23 cellular contexts compared by ENCODE assay signal in the genomic region with DNA sequence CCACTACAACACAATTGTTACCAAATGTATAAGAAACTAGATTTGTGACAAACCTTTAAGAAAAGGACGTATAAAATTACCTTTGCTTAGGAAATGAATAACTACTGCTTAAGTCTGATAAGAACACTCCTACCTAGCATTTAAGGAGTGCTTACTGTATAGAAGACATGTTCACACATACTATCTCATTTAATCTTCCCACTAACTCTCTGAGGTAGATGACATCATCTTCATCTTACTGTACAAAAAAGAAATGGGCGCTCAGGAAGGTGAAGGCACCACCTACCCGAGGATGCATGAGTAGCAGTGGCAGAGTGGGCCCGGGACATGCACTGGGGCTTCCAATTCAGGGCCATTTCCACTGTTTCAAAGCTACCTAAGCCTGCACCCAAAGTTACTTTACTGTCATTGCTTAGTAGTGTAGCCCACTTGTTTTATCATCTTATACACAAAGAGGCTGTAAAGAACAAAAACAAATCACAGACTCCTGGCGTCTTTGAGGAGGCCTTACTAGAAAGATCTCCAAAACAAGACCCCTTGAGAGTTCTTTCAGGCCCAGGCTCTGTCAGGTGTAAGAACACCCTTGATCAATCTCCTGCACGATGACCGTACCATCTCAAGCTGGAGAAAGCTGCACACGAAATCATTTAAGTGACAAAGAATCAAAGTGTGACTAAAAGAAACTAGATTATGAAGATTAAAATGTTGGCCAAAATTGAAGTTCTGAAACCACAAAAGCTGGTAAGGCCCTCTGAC.
DNase-seq lines count a peak whose midpoint lies in the region; ATAC-seq, FAIRE-seq and TF ChIP-seq lines count a peak whose summit lies in the region.
"Had no signal": no experiment of that assay in that cellular context is flagged by ENCODE, and none has a peak within 500 bp of the region (broad histone marks: within the 10 kb centered on the region; RNA-seq: fewer than 3 reads in every experiment).

No MANE protein-coding gene starts in this region.

- TF ChIP-seq POLR2A in HepG2 (IDR thresholded peaks at IDR 0.05; ENCODE audit: insufficient read depth in 1 of 2, low read depth in 2 of 2, low read length in 2 of 2) = no peak
- no peak for TF ChIP-seq POLR2A in right lobe of liver (IDR thresholded peaks at IDR 0.05)

- H3K4me1 ChIP-seq in HepG2 (ENCODE audit: insufficient read depth, low read length) = no peaks in the 10 kb centered on the region
- H3K4me1 ChIP-seq in right lobe of liver = peaks cover 0 to 24% (median 11%) of the 10 kb centered on the region in 4 donors
- H3K4me1 ChIP-seq: Caco-2, Peyer's patch had no signal

- no peak overlapping the region for H2AFZ ChIP-seq in HepG2 (ENCODE audit: low read length)

- in situ Hi-C loops in HepG2 (cut with HindIII; ENCODE audit: extremely low pct_ligation_motif_present, low pct_unique_long_range_greater_than_20kb) = no loop called here

- H3K9me3 ChIP-seq in HepG2 (ENCODE audit: low read length) (no peaks in the 10 kb centered on the region), right lobe of liver (no peaks in the 10 kb centered on the region)
- H3K9me3 ChIP-seq: Caco-2, MG63, Peyer's patch had no signal

- no peak overlapping the region for H3K4me2 ChIP-seq in HepG2 (ENCODE audit: low read depth, low read length)

- H4K20me1 ChIP-seq in HepG2 (ENCODE audit: insufficient read depth, low read length) = no peaks in the 10 kb centered on the region

- ATAC-seq in HepG2 = no peak
- ATAC-seq in right lobe of liver = no peak
- peak; percentile 51 to 52 for ATAC-seq in activated T-cell treated with anti-CD3 and anti-CD28 coated beads, Interleukin-2, amount 50 U/mL, for 72 hours (replicated peaks in 1 of 2)

- CTCF ChIA-PET in HepG2 (lab: Yijun Ruan, JAX; ENCODE audit: low intra/inter-chr PET ratio, low total read pairs) = no interaction called here

- BruUV-seq in HepG2 (replicated peaks; lab: Mats Ljungman, UMichigan) = no TSS peak

- H3K4me3 Mint-ChIP-seq in activated CD4-positive, alpha-beta T cell treated with anti-CD3 and anti-CD28 coated beads, Interleukin-2, amount 10 ng/mL, durations not matched to agents 24 days and 14 days = peak overlapping the region; percentile 4
- peak overlapping the region; percentile 42 to 88 for H3K4me3 Mint-ChIP-seq in activated T-cell treated with anti-CD3 and anti-CD28 coated beads, Interleukin-2, amount 50 U/mL, for 72 hours
- H3K4me3 Mint-ChIP-seq: CD4-positive, alpha-beta T cell; H9; IgD-negative memory B cell had no signal

- 92% methylated on average over 8 of the region's 8 CpGs for WGBS in HepG2 (ENCODE audit: low lambda C conversion rate)
- 88% methylated on average over 8 of the region's 8 CpGs for WGBS in right lobe of liver (ENCODE audit: insufficient coverage, low coverage, low lambda C conversion rate, missing lambda C conversion rate)

- FAIRE-seq in HepG2 (lab: Jason Lieb, UNC) = no peak
- FAIRE-seq: A204.1, G401.6 had no signal

- H3K9me3 Mint-ChIP-seq in activated CD4-positive, alpha-beta T cell treated with anti-CD3 and anti-CD28 coated beads, Interleukin-2, amount 10 ng/mL, durations not matched to agents 24 days and 14 days = peaks cover 7% of the 10 kb centered on the region
- no peaks in the 10 kb centered on the region for H3K9me3 Mint-ChIP-seq in activated T-cell treated with anti-CD3 and anti-CD28 coated beads, Interleukin-2, amount 50 U/mL, for 72 hours
- H3K9me3 Mint-ChIP-seq: CD4-positive, alpha-beta T cell; H9; IgD-negative memory B cell had no signal

- no peaks in the 10 kb centered on the region for H3K27me3 ChIP-seq in HepG2 (ENCODE audit: control insufficient read depth in 1 of 2, insufficient read depth in 2 of 2, low read length in 2 of 2)
- no peaks in the 10 kb centered on the region for H3K27me3 ChIP-seq in right lobe of liver
- H3K27me3 ChIP-seq: MG63, Peyer's patch had no signal

- POLR2A ChIA-PET in HepG2 (lab: Yijun Ruan, JAX) = no interaction called here

- H3K9ac ChIP-seq in HepG2 (ENCODE audit: insufficient read depth, low read depth, low read length) = no peak overlapping the region

- no peaks in the 10 kb centered on the region for H3K79me2 ChIP-seq in HepG2 (ENCODE audit: insufficient read depth, low read length)

- TF ChIP-seq RAD21 in HepG2 (CRISPR knock-in tag; IDR thresholded peaks at IDR 0.05) = no peak

- H3K27me3 Mint-ChIP-seq in activated CD4-positive, alpha-beta T cell treated with anti-CD3 and anti-CD28 coated beads, Interleukin-2, amount 10 ng/mL, durations not matched to agents 24 days and 14 days = no peaks in the 10 kb centered on the region
- no peaks in the 10 kb centered on the region for H3K27me3 Mint-ChIP-seq in activated T-cell treated with anti-CD3 and anti-CD28 coated beads, Interleukin-2, amount 50 U/mL, for 72 hours (ENCODE audit: low read depth)
- H3K27me3 Mint-ChIP-seq: CD4-positive, alpha-beta T cell; IgD-negative memory B cell had no signal

- H3K27ac ChIP-seq in HepG2 (ENCODE audit: extremely low read length, insufficient read depth, low read length) = no peak overlapping the region
- H3K27ac ChIP-seq in right lobe of liver = no peak overlapping the region
- H3K27ac ChIP-seq: HL-60, Peyer's patch had no signal

- peak overlapping the region; percentile 90 for H3K27ac Mint-ChIP-seq in activated CD4-positive, alpha-beta T cell treated with anti-CD3 and anti-CD28 coated beads, Interleukin-2, amount 10 ng/mL, durations not matched to agents 24 days and 14 days
- peak overlapping the region; percentile 98 for H3K27ac Mint-ChIP-seq in activated T-cell treated with anti-CD3 and anti-CD28 coated beads, Interleukin-2, amount 50 U/mL, for 72 hours
- H3K27ac Mint-ChIP-seq: CD4-positive, alpha-beta T cell; IgD-negative memory B cell had no signal

- TF ChIP-seq CTCF in HepG2 (CRISPR knock-in tag; IDR thresholded peaks at IDR 0.05) = no peak
- TF ChIP-seq CTCF in right lobe of liver (IDR thresholded peaks at IDR 0.05) = no peak
- no peak for TF ChIP-seq CTCF in foreskin fibroblast (IDR thresholded peaks at IDR 0.05; ENCODE audit: low read depth, low read length)

- peaks cover 55% of the 10 kb centered on the region for H3K4me1 Mint-ChIP-seq in activated CD4-positive, alpha-beta T cell treated with anti-CD3 and anti-CD28 coated beads, Interleukin-2, amount 10 ng/mL, durations not matched to agents 24 days and 14 days
- peaks cover 77% of the 10 kb centered on the region for H3K4me1 Mint-ChIP-seq in activated T-cell treated with anti-CD3 and anti-CD28 coated beads, Interleukin-2, amount 50 U/mL, for 72 hours (ENCODE audit: low read depth)

- DNase-seq in activated CD4-positive, alpha-beta T cell treated with anti-CD3 and anti-CD28 coated beads, Interleukin-2, amount 10 ng/mL, durations not matched to agents 24 days and 14 days = peak; percentile 52
- no peak for DNase-seq in activated CD4-positive, alpha-beta T cell treated with anti-CD3 and anti-CD28 coated beads, Interleukin-2, amount 50 U/mL, for 4 hours
- DNase-seq in HepG2 (ENCODE audit: low spot score) = no peak
- DNase-seq in right lobe of liver = no peak
- peak; percentile 35 to 37 for DNase-seq in activated T-cell treated with anti-CD3 and anti-CD28 coated beads, Interleukin-2, amount 50 U/mL, for 72 hours
- DNase-seq in stimulated activated CD8-positive, alpha-beta memory T cell treated with anti-CD3 and anti-CD28 coated beads, Interleukin-4, amount 100 ng/mL, for 48 hours = peak; percentile 44
- no peak for DNase-seq in NCI-H510A (lab: John Stamatoyannopoulos, UW)
- DNase-seq in foreskin fibroblast = no peak
- DNase-seq: Caco-2; CD4-positive, alpha-beta T cell; H9; Kasumi-1; MG63; NCI-H1092; NCI-H146; NCI-H2029 treated with DMSO at 0.1 percent for 48 hours; NCI-H2171; NCI-H446; Peyer's patch had no signal

- H3K36me3 Mint-ChIP-seq in activated CD4-positive, alpha-beta T cell treated with anti-CD3 and anti-CD28 coated beads, Interleukin-2, amount 10 ng/mL, durations not matched to agents 24 days and 14 days (ENCODE audit: low read depth) = peaks cover 42% of the 10 kb centered on the region
- H3K36me3 Mint-ChIP-seq in activated T-cell treated with anti-CD3 and anti-CD28 coated beads, Interleukin-2, amount 50 U/mL, for 72 hours (ENCODE audit: insufficient read depth in 2 of 2) = peaks cover 4% of the 10 kb centered on the region in 2 donors

- no peak overlapping the region for H3K4me3 ChIP-seq in HepG2 (replicated peaks in 1 of 3; ENCODE audit: insufficient read depth in 1 of 3, low read depth in 2 of 3, low read length in 3 of 3)
- H3K4me3 ChIP-seq in right lobe of liver = no peak overlapping the region
- no peak overlapping the region for H3K4me3 ChIP-seq in foreskin fibroblast (ENCODE audit: low read depth in 1 of 2, low read length in 2 of 2)
- H3K4me3 ChIP-seq: MG63, Peyer's patch had no signal

- intact Hi-C loops in activated CD4-positive, alpha-beta T cell treated with anti-CD3 and anti-CD28 coated beads, Interleukin-2, amount 10 ng/mL, durations not matched to agents 24 days and 14 days (cut with micrococcal nuclease) = loop anchor here (2.0 to 5.0 kb wide), 3 partner anchors 51 to 1061 kb away; partner anchors contain the start of gene RALGAPA2
- intact Hi-C loops in HepG2 (cut with micrococcal nuclease; ENCODE audit: unreplicated experiment) = no loop called here
- intact Hi-C loops in right lobe of liver (cut with DNase I) = no loop called here

- H3K36me3 ChIP-seq in HepG2 (replicated peaks in 1 of 2; ENCODE audit: control insufficient read depth in 1 of 2, insufficient read depth in 2 of 2, low read length in 2 of 2) = peaks cover 13 to 34% of the 10 kb centered on the region in 2 experiments; a peak in 4 of 5 replicates
- peaks cover 0 to 53% (median 10%) of the 10 kb centered on the region in 4 donors for H3K36me3 ChIP-seq in right lobe of liver
- H3K36me3 ChIP-seq: MG63 had no signal

- TF ChIP-seq EP300 in HepG2 (IDR thresholded peaks at IDR 0.05; ENCODE audit: low read depth in 2 of 2, low read length in 2 of 2) (no peak), HepG2 (CRISPR knock-in tag; IDR thresholded peaks at IDR 0.05; ENCODE audit: borderline replicate concordance) (no peak)

TF ChIP-seq in HepG2, 621 proteins besides CTCF, POLR2A, EP300 and RAD21:
- TF ChIP-seq MXD1 (CRISPR knock-in tag; IDR thresholded peaks at IDR 0.05) (no peak), ZNF737 (CRISPR knock-in tag; IDR thresholded peaks at IDR 0.05; ENCODE audit: borderline replicate concordance) (no peak), RAD51 (IDR thresholded peaks at IDR 0.05; ENCODE audit: borderline replicate concordance) (no peak), ZNF75D (CRISPR knock-in tag; IDR thresholded peaks at IDR 0.05; ENCODE audit: borderline replicate concordance) (no peak), ATF7 (IDR thresholded peaks at IDR 0.05) (peak; percentile 85), ATF7 (CRISPR knock-in tag; IDR thresholded peaks at IDR 0.05) (no peak)
TF ChIP-seq in HepG2: peak in this region for 1.

Comparison
In these comparisons a context has a peak if more than half of its experiments do, and no peak if none do; other contexts are left out.
1. DNase-seq: peak in activated CD4-positive, alpha-beta T cell treated with anti-CD3 and anti-CD28 coated beads, Interleukin-2, amount 10 ng/mL, durations not matched to agents 24 days and 14 days (single experiment), activated T-cell treated with anti-CD3 and anti-CD28 coated beads, Interleukin-2, amount 50 U/mL, for 72 hours (2 of 2) and stimulated activated CD8-positive, alpha-beta memory T cell treated with anti-CD3 and anti-CD28 coated beads, Interleukin-4, amount 100 ng/mL, for 48 hours (single experiment); none in activated CD4-positive, alpha-beta T cell treated with anti-CD3 and anti-CD28 coated beads, Interleukin-2, amount 50 U/mL, for 4 hours (0 of 2), HepG2 (single experiment), right lobe of liver (0 of 3), NCI-H510A (single experiment) and foreskin fibroblast (0 of 2).
2. ATAC-seq: peak in activated T-cell treated with anti-CD3 and anti-CD28 coated beads, Interleukin-2, amount 50 U/mL, for 72 hours (2 of 2); none in HepG2 (single experiment) and right lobe of liver (0 of 4).